ENCODE assay signal across 1 cellular context in genomic region chr21:42615924-42616323, GRCh38.
TF ChIP-seq lines count a peak whose summit lies in the region.

No MANE protein-coding gene starts in this region.

TF ChIP-seq in K562, 482 proteins besides CTCF, POLR2A, EP300 and RAD21 (continued from another document):
- TF ChIP-seq ZBTB26 (CRISPR knock-in tag; IDR thresholded peaks at IDR 0.05) (0 out of 2 replicates have a peak, but pooled peaks have one; percentile 12), ZNF316 (IDR thresholded peaks at IDR 0.05) (no peak), TCF7L2 (IDR thresholded peaks at IDR 0.05; ENCODE audit: low read depth, low read length) (no peak), PHF8 (IDR thresholded peaks at IDR 0.05; ENCODE audit: borderline replicate concordance, low read length) (no peak), PCBP1 (IDR thresholded peaks at IDR 0.05; ENCODE audit: low read depth, low read length, poor library complexity, severe bottlenecking) (no peak), GTF2F1 (IDR thresholded peaks at IDR 0.05; ENCODE audit: low read depth, low read length) (no peak), EHMT2 (IDR thresholded peaks at IDR 0.05) (0 out of 2 replicates have a peak, but pooled peaks have one; percentile 53), HNRNPLL (IDR thresholded peaks at IDR 0.05; ENCODE audit: low read depth, low read length, poor library complexity, severe bottlenecking) (no peak), PHF20 (IDR thresholded peaks at IDR 0.05; ENCODE audit: partially characterized antibody) (peak; percentile 52), LEF1 (IDR thresholded peaks at IDR 0.05) (no peak), ZNF311 (CRISPR knock-in tag; IDR thresholded peaks at IDR 0.05) (no peak), ZC3H11A (IDR thresholded peaks at IDR 0.05; ENCODE audit: low read depth, low read length) (no peak), AFF4 (CRISPR knock-in tag; IDR thresholded peaks at IDR 0.05) (no peak), ELF1 (tag; IDR thresholded peaks at IDR 0.05) (no peak), NONO (IDR thresholded peaks at IDR 0.05; ENCODE audit: low read depth in 2 of 2, low read length in 1 of 2) (no peak), NKRF (IDR thresholded peaks at IDR 0.05; ENCODE audit: borderline replicate concordance) (0 out of 2 replicates have a peak, but pooled peaks have one; percentile 30), HEY1 (CRISPR knock-in tag; IDR thresholded peaks at IDR 0.05; ENCODE audit: borderline replicate concordance) (no peak), HBP1 (CRISPR knock-in tag; IDR thresholded peaks at IDR 0.05) (peak; percentile 68; the same call in 1 of the 2 replicates), MLLT1 (IDR thresholded peaks at IDR 0.05) (peak; percentile 42 to 68; a peak in 1 of 4 replicates), THRB (CRISPR knock-in tag; conservative IDR thresholded peaks at IDR 0.05) (0 out of 2 replicates have a peak, but pooled peaks have one; percentile 8), CREB1 (IDR thresholded peaks at IDR 0.05) (no peak), CREB1 (CRISPR knock-in tag; IDR thresholded peaks at IDR 0.05) (no peak), ZNF143 (CRISPR knock-in tag; IDR thresholded peaks at IDR 0.05) (no peak), HNRNPUL1 (IDR thresholded peaks at IDR 0.05; ENCODE audit: low read length) (no peak), POLR2AphosphoS5 (IDR thresholded peaks at IDR 0.05; ENCODE audit: control insufficient read depth, insufficient read depth, low read depth, low read length) (no peak), YBX1 (IDR thresholded peaks at IDR 0.05) (no peak), ZNF318 (IDR thresholded peaks at IDR 0.05; ENCODE audit: borderline replicate concordance in 1 of 2, low read depth in 1 of 2) (no peak), TSC22D4 (tag; IDR thresholded peaks at IDR 0.05) (no peak), ILK (tag; IDR thresholded peaks at IDR 0.05; ENCODE audit: borderline replicate concordance, low read depth) (no peak), ELF4 (CRISPR knock-in tag; IDR thresholded peaks at IDR 0.05) (peak; percentile 80), ZNF280B (CRISPR knock-in tag; IDR thresholded peaks at IDR 0.05) (no peak)
